ENCODE assay signal across 9 cellular contexts in genomic region chr5:144941004-144941403, GRCh38.
"Had no signal": no experiment of that assay in that cellular context is flagged by ENCODE, and none has a peak within 500 bp of the region (broad histone marks: within the 10 kb centered on the region; RNA-seq: fewer than 3 reads in every experiment).

No MANE protein-coding gene starts in this region.

- H3K27ac ChIP-seq: GM23248 had no signal

- FAIRE-seq: HTR-8/SVneo, K562 had no signal

- ATAC-seq: HCT116, K562 had no signal

- H3K4me3 ChIP-seq: GM23248, HAP-1, K562 had no signal

- H3K36me3 ChIP-seq: HAP-1 had no signal

- H3K9me3 ChIP-seq: HAP-1 had no signal

- DNase-seq: GM23248, GOT3, H7, HFFc6, IMR-90 had no signal

- H3K4me1 ChIP-seq: HAP-1 had no signal
